In the genomic region with DNA sequence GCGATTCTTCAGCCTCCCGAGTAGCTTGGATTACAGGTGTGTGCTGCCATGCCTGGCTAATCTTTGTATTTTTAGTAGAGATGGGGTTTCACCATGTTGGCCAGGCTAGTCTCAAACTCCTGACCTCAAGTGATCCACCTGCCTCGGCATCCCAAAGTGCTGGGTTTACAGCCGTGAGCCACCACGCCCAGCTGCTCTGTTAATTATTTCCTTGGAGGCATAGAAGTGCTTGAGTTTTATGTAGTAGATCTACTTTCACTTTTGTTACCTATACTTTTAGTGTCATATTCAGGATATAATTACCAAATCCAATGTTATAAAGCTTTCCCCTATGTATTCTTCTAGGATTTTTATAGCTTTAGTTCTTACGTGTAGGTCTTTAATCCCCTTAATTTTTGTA, we compare ENCODE assay signal across 15 cellular contexts.
DNase-seq lines count a peak whose midpoint lies in the region; ATAC-seq lines count a peak whose summit lies in the region.
"Had no signal": no experiment of that assay in that cellular context is flagged by ENCODE, and none has a peak within 500 bp of the region (broad histone marks: within the 10 kb centered on the region; RNA-seq: fewer than 3 reads in every experiment).

No MANE protein-coding gene starts in this region.

- H3K36me3 Mint-ChIP-seq in activated T-helper 17 cell treated with anti-CD3 and anti-CD28 coated beads, Interleukin-2, amount 50 U/mL, for 72 hours (ENCODE audit: low read depth) = no peaks in the 10 kb centered on the region
- H3K36me3 Mint-ChIP-seq: CD14-positive monocyte; CD4-positive, alpha-beta memory T cell had no signal

- ATAC-seq in activated T-helper 17 cell treated with anti-CD3 and anti-CD28 coated beads, Interleukin-2, amount 50 U/mL, for 72 hours (replicated peaks) = no peak
- ATAC-seq: GM23338 had no signal

- DNase-seq in Caki2 (ENCODE audit: low read depth) (peak; percentile 30), kidney tubule cell (ENCODE audit: low spot score) (peak; percentile 23), renal cortical epithelial cell (ENCODE audit: low read depth) (peak; percentile 18), MG63 (no peak)
- no peak for DNase-seq in activated CD4-positive, alpha-beta T cell treated with anti-CD3 and anti-CD28 coated beads for 1 hour
- DNase-seq: CD4-positive, alpha-beta memory T cell; DMS 273 treated with DMSO at 0.1 percent for 48 hours; DMS53; DND-41; EL; HCEC 1CT had no signal

- H3K9me3 ChIP-seq in MG63 = no peaks in the 10 kb centered on the region
- H3K9me3 ChIP-seq: BLaER1 had no signal

- no peak overlapping the region for H3K27ac Mint-ChIP-seq in activated T-helper 17 cell treated with anti-CD3 and anti-CD28 coated beads, Interleukin-2, amount 50 U/mL, for 72 hours
- H3K27ac Mint-ChIP-seq: CD14-positive monocyte; CD4-positive, alpha-beta memory T cell; GM23338 had no signal

- no peaks in the 10 kb centered on the region for H3K4me1 Mint-ChIP-seq in activated T-helper 17 cell treated with anti-CD3 and anti-CD28 coated beads, Interleukin-2, amount 50 U/mL, for 72 hours
- H3K4me1 Mint-ChIP-seq: CD14-positive monocyte; CD4-positive, alpha-beta memory T cell; GM23338 had no signal

- H3K36me3 ChIP-seq in MG63 = no peaks in the 10 kb centered on the region
- H3K36me3 ChIP-seq: BLaER1 had no signal

- in situ Hi-C loops in Caki2 (cut with HindIII; ENCODE audit: low pct_unique_long_range_greater_than_20kb, low sequenced_read_pairs) = no loop called here

- no peak overlapping the region for H3K4me3 ChIP-seq in MG63
- H3K4me3 ChIP-seq: BLaER1, GM23338 had no signal

- H3K4me3 Mint-ChIP-seq in activated T-helper 17 cell treated with anti-CD3 and anti-CD28 coated beads, Interleukin-2, amount 50 U/mL, for 72 hours = no peak overlapping the region
- H3K4me3 Mint-ChIP-seq: CD14-positive monocyte; CD4-positive, alpha-beta memory T cell; GM23338 had no signal

- H3K27me3 Mint-ChIP-seq in activated T-helper 17 cell treated with anti-CD3 and anti-CD28 coated beads, Interleukin-2, amount 50 U/mL, for 72 hours = peaks cover 7% of the 10 kb centered on the region

- H3K27me3 ChIP-seq in MG63 = no peaks in the 10 kb centered on the region
- H3K27me3 ChIP-seq: BLaER1 had no signal

- no peaks in the 10 kb centered on the region for H3K9me3 Mint-ChIP-seq in activated T-helper 17 cell treated with anti-CD3 and anti-CD28 coated beads, Interleukin-2, amount 50 U/mL, for 72 hours
- H3K9me3 Mint-ChIP-seq: GM23338 had no signal

Comparison
In these comparisons a context has a peak if more than half of its experiments do, and no peak if none do; other contexts are left out.
1. DNase-seq: peak in Caki2 (single experiment), kidney tubule cell (single experiment) and renal cortical epithelial cell (single experiment); none in MG63 (single experiment) and activated CD4-positive, alpha-beta T cell treated with anti-CD3 and anti-CD28 coated beads for 1 hour (single experiment).